Comparison of ENCODE assay signal across 28 cellular contexts in the genomic region with DNA sequence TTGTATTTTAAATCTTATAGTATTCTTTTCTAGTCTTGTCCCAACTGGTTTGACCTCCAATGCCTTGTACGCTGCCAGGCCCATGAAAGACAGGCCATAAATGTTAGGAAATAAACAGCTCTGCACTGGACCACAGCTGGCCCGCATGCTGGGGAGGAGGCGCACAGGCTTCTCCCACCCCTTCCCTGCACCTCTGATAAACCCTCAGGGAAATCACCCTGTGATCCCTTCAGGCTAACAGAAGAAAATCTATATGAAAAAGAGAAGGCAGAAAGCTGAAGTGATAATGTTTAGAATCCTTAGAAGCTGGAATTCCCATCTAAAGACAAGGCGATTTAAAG. TPM values are rescaled to one million over a fixed set of nuclear protein-coding genes. Genes with fewer than 3 reads are reported as not detected.
A peak's percentile ranks its signal among the peaks of the same experiment; 100 is the strongest.
DNase-seq lines count a peak whose midpoint lies in the region; ATAC-seq and TF ChIP-seq lines count a peak whose summit lies in the region.
"Had no signal": no experiment of that assay in that cellular context is flagged by ENCODE, and none has a peak within 500 bp of the region (broad histone marks: within the 10 kb centered on the region; RNA-seq: fewer than 3 reads in every experiment).

No MANE protein-coding gene starts in this region.

- peak overlapping the region; percentile 0 for H3K4me2 ChIP-seq in GM23338
- H3K4me2 ChIP-seq: BLaER1 treated with 17β-estradiol and CSF1 and Interleukin-3, amounts not matched to agents 10 nM and 100 nM had no signal

- no peaks in the 10 kb centered on the region for H3K79me2 ChIP-seq in GM23338 (replicated peaks; ENCODE audit: insufficient read depth)

- no peak for TF ChIP-seq CTCF in GM23338 (conservative IDR thresholded peaks at IDR 0.05; ENCODE audit: low read depth in 2 of 2)
- TF ChIP-seq CTCF in brain (conservative IDR thresholded peaks at IDR 0.05) = no peak
- TF ChIP-seq CTCF in nephron (IDR thresholded peaks at IDR 0.05; ENCODE audit: unreplicated experiment in 3 of 3) = no peak
- no peak for TF ChIP-seq CTCF in upper lobe of right lung (IDR thresholded peaks at IDR 0.05)

- no peaks in the 10 kb centered on the region for H3K9me3 ChIP-seq in upper lobe of right lung
- H3K9me3 ChIP-seq: BLaER1 treated with 17β-estradiol and CSF1 and Interleukin-3, amounts not matched to agents 10 nM and 100 nM; gastroesophageal sphincter; ovary; Peyer's patch; spleen had no signal

- H3K27ac ChIP-seq in GM23338 (ENCODE audit: low read depth) (no peak overlapping the region), upper lobe of right lung (no peak overlapping the region)
- H3K27ac ChIP-seq: BLaER1 treated with 17β-estradiol and CSF1 and Interleukin-3, amounts not matched to agents 10 nM and 100 nM; gastroesophageal sphincter; ovary; Peyer's patch; spleen had no signal

- no peaks in the 10 kb centered on the region for H4K20me1 ChIP-seq in GM23338 (replicated peaks; ENCODE audit: insufficient read depth)
- H4K20me1 ChIP-seq: BLaER1 treated with 17β-estradiol and CSF1 and Interleukin-3, amounts not matched to agents 10 nM and 100 nM had no signal

- ATAC-seq in GM23338 (peak; percentile 65), upper lobe of right lung (no peak)
- ATAC-seq in activated CD8-positive, alpha-beta memory T cell treated with anti-CD3 and anti-CD28 coated beads, Interleukin-2, amount 10 ng/mL, durations not matched to agents 7 days and 5 days = no peak
- ATAC-seq: gastroesophageal sphincter; left lobe of liver; naive thymus-derived CD8-positive, alpha-beta T cell had no signal

- no peaks in the 10 kb centered on the region for H3K9me2 ChIP-seq in GM23338 (ENCODE audit: insufficient read depth)

- H3K9me3 Mint-ChIP-seq in GM23338 (no peaks in the 10 kb centered on the region; the same call in 2 of the 3 replicates), brain (peaks cover 0 to 5% (median 0%) of the 10 kb centered on the region in 5 experiments), nephron (no peaks in the 10 kb centered on the region)
- H3K9me3 Mint-ChIP-seq in activated CD8-positive, alpha-beta memory T cell treated with anti-CD3 and anti-CD28 coated beads, Interleukin-2, amount 10 ng/mL, durations not matched to agents 7 days and 5 days (ENCODE audit: low read depth) = no peaks in the 10 kb centered on the region
- H3K9me3 Mint-ChIP-seq: activated CD4-positive, alpha-beta memory T cell treated with anti-CD3 and anti-CD28 coated beads, Interleukin-2, amount 10 ng/mL, durations not matched to agents 7 days and 5 days; activated naive CD8-positive, alpha-beta T cell treated with anti-CD3 and anti-CD28 coated beads for 36 hours; central memory CD8-positive, alpha-beta T cell had no signal

- H3K36me3 ChIP-seq in GM23338 (ENCODE audit: insufficient read depth) (no peaks in the 10 kb centered on the region), upper lobe of right lung (no peaks in the 10 kb centered on the region)
- H3K36me3 ChIP-seq: BLaER1 treated with 17β-estradiol and CSF1 and Interleukin-3, amounts not matched to agents 10 nM and 100 nM; gastroesophageal sphincter; ovary; Peyer's patch; spleen had no signal

- H3K27me3 Mint-ChIP-seq in GM23338 (ENCODE audit: insufficient read depth, low read depth, poor library complexity) = peaks cover 2% of the 10 kb centered on the region
- no peaks in the 10 kb centered on the region for H3K27me3 Mint-ChIP-seq in brain
- no peaks in the 10 kb centered on the region for H3K27me3 Mint-ChIP-seq in nephron (ENCODE audit: low read depth)
- H3K27me3 Mint-ChIP-seq in activated CD8-positive, alpha-beta memory T cell treated with anti-CD3 and anti-CD28 coated beads, Interleukin-2, amount 10 ng/mL, durations not matched to agents 7 days and 5 days = no peaks in the 10 kb centered on the region
- H3K27me3 Mint-ChIP-seq: activated CD4-positive, alpha-beta memory T cell treated with anti-CD3 and anti-CD28 coated beads, Interleukin-2, amount 10 ng/mL, durations not matched to agents 7 days and 5 days; activated naive CD8-positive, alpha-beta T cell treated with anti-CD3 and anti-CD28 coated beads for 36 hours; central memory CD8-positive, alpha-beta T cell; naive thymus-derived CD8-positive, alpha-beta T cell had no signal

- no peaks in the 10 kb centered on the region for H3F3A ChIP-seq in GM23338 (replicated peaks; ENCODE audit: low read depth)

- CTCF ChIA-PET in activated CD8-positive, alpha-beta memory T cell treated with anti-CD3 and anti-CD28 coated beads, Interleukin-2, amount 10 ng/mL, durations not matched to agents 7 days and 5 days (lab: Charles Lee) = interaction anchor here (1.0 kb wide), 1 partner anchor 27 kb away, joined by 3 read pairs; no protein-coding TSS in a partner anchor

- H2AFZ ChIP-seq in GM23338 = 0 out of 2 replicates have a peak overlapping the region, but pooled peaks have one; percentile 11

- H3K4me3 ChIP-seq in GM23338 (no peak overlapping the region), upper lobe of right lung (no peak overlapping the region)
- H3K4me3 ChIP-seq: BLaER1 treated with 17β-estradiol and CSF1 and Interleukin-3, amounts not matched to agents 10 nM and 100 nM; gastroesophageal sphincter; ovary; Peyer's patch; spleen had no signal

- intact Hi-C loops in upper lobe of right lung (cut with DNase I) = no loop called here

- peaks cover 22% of the 10 kb centered on the region for H3K4me1 Mint-ChIP-seq in GM23338
- peaks cover 15% of the 10 kb centered on the region for H3K4me1 Mint-ChIP-seq in brain
- peaks cover 24% of the 10 kb centered on the region for H3K4me1 Mint-ChIP-seq in nephron
- H3K4me1 Mint-ChIP-seq in activated CD8-positive, alpha-beta memory T cell treated with anti-CD3 and anti-CD28 coated beads, Interleukin-2, amount 10 ng/mL, durations not matched to agents 7 days and 5 days = peaks cover 7% of the 10 kb centered on the region

- DNase-seq in GM23338 (ENCODE audit: low spot score) = no peak
- DNase-seq in HuH-7 (ENCODE audit: low spot score) = peak; percentile 32
- DNase-seq in 8988T = no peak
- no peak for DNase-seq in upper lobe of right lung
- DNase-seq in ecto neural progenitor cell (ENCODE audit: low spot score) = no peak
- no peak for DNase-seq in activated CD8-positive, alpha-beta memory T cell treated with anti-CD3 and anti-CD28 coated beads, Interleukin-2, amount 10 ng/mL, durations not matched to agents 7 days and 5 days
- DNase-seq: activated CD4-positive, alpha-beta memory T cell treated with anti-CD3 and anti-CD28 coated beads, Interleukin-2, amount 10 ng/mL, durations not matched to agents 7 days and 5 days; activated effector memory CD4-positive, alpha-beta T cell treated with Interleukin-2 at 50 U/mL for 16 hours; activated naive CD8-positive, alpha-beta T cell treated with anti-CD3 and anti-CD28 coated beads for 36 hours; GDM1; HCEC 1CT; Kasumi-1; naive thymus-derived CD8-positive, alpha-beta T cell; NCI-H1694 treated with DMSO at 0.1 percent for 48 hours; NCI-H526; ovary; Peyer's patch; retina; SIG-M5; spleen; stimulated activated CD4-positive, alpha-beta T cell treated with anti-CD3 and anti-CD28 coated beads, Interleukin-2, amount 100 ng/mL, for 48 hours had no signal

- H3K27ac Mint-ChIP-seq in GM23338 = no peak overlapping the region
- peak overlapping the region in 3 of 5 experiments; percentile 18 to 40 (median 38) for H3K27ac Mint-ChIP-seq in brain
- peak overlapping the region; percentile 35 to 70 (median 51) for H3K27ac Mint-ChIP-seq in nephron
- no peak overlapping the region for H3K27ac Mint-ChIP-seq in activated CD8-positive, alpha-beta memory T cell treated with anti-CD3 and anti-CD28 coated beads, Interleukin-2, amount 10 ng/mL, durations not matched to agents 7 days and 5 days
- H3K27ac Mint-ChIP-seq: activated CD4-positive, alpha-beta memory T cell treated with anti-CD3 and anti-CD28 coated beads, Interleukin-2, amount 10 ng/mL, durations not matched to agents 7 days and 5 days; activated naive CD8-positive, alpha-beta T cell treated with anti-CD3 and anti-CD28 coated beads for 36 hours; naive thymus-derived CD8-positive, alpha-beta T cell had no signal

- no peak overlapping the region for H3K4me3 Mint-ChIP-seq in GM23338
- H3K4me3 Mint-ChIP-seq in brain = no peak overlapping the region
- H3K4me3 Mint-ChIP-seq in nephron = no peak overlapping the region
- H3K4me3 Mint-ChIP-seq in activated CD8-positive, alpha-beta memory T cell treated with anti-CD3 and anti-CD28 coated beads, Interleukin-2, amount 10 ng/mL, durations not matched to agents 7 days and 5 days = no peak overlapping the region
- H3K4me3 Mint-ChIP-seq: activated CD4-positive, alpha-beta memory T cell treated with anti-CD3 and anti-CD28 coated beads, Interleukin-2, amount 10 ng/mL, durations not matched to agents 7 days and 5 days; activated naive CD8-positive, alpha-beta T cell treated with anti-CD3 and anti-CD28 coated beads for 36 hours; central memory CD8-positive, alpha-beta T cell; naive thymus-derived CD8-positive, alpha-beta T cell had no signal

- H3K4me1 ChIP-seq in GM23338 (ENCODE audit: insufficient read depth) (peaks cover 23% of the 10 kb centered on the region), upper lobe of right lung (no peaks in the 10 kb centered on the region)
- H3K4me1 ChIP-seq: gastroesophageal sphincter, Peyer's patch, spleen had no signal

- H3K36me3 Mint-ChIP-seq in GM23338 (ENCODE audit: low read depth) (no peaks in the 10 kb centered on the region), brain (no peaks in the 10 kb centered on the region), nephron (ENCODE audit: low read depth) (no peaks in the 10 kb centered on the region)
- no peaks in the 10 kb centered on the region for H3K36me3 Mint-ChIP-seq in activated CD8-positive, alpha-beta memory T cell treated with anti-CD3 and anti-CD28 coated beads, Interleukin-2, amount 10 ng/mL, durations not matched to agents 7 days and 5 days
- H3K36me3 Mint-ChIP-seq: activated naive CD8-positive, alpha-beta T cell treated with anti-CD3 and anti-CD28 coated beads for 36 hours; naive thymus-derived CD8-positive, alpha-beta T cell had no signal

- H3K27me3 ChIP-seq in GM23338 (ENCODE audit: insufficient read depth) (no peaks in the 10 kb centered on the region), upper lobe of right lung (no peaks in the 10 kb centered on the region)
- H3K27me3 ChIP-seq: BLaER1 treated with 17β-estradiol and CSF1 and Interleukin-3, amounts not matched to agents 10 nM and 100 nM; gastroesophageal sphincter; ovary; Peyer's patch; spleen had no signal

RNA-seq across cellular contexts. Expression of a gene that starts 41.5 kb away (rescaled TPM):
- total RNA-seq in GM23338 (2014; rRNA removed; shearing (Covaris generic)) = 4.3 and 7.1 TPM in 2 replicates
- polyA plus RNA-seq in GM23338 (2016; fragmentation: Nextera tagmentation; extraction: Ambion mirVana) (1.5 and 1.6 TPM in 2 replicates), brain (ENCODE audit: insufficient read depth, low read depth, low replicate concordance) (15.2 TPM)
- 7.4 TPM for total RNA-seq in upper lobe of right lung
- 1 to 10 TPM; 1.6 to 3.3 TPM for total RNA-seq in activated CD8-positive, alpha-beta memory T cell treated with anti-CD3 and anti-CD28 coated beads, Interleukin-2, amount 10 ng/mL, durations not matched to agents 7 days and 5 days
- total RNA-seq: endothelial cell of umbilical vein had no signal

RNA-seq across cellular contexts. Expression of a gene that starts 55.5 kb away (rescaled TPM):
- 55.8 and 61.0 TPM in 2 replicates for total RNA-seq in GM23338 (2014; rRNA removed; shearing (Covaris generic))
- polyA plus RNA-seq in GM23338 (2016; fragmentation: Nextera tagmentation; extraction: Ambion mirVana) (51.6 and 55.8 TPM in 2 replicates), brain (ENCODE audit: insufficient read depth, low read depth, low replicate concordance) (30.2 TPM)
- 27.2 TPM for total RNA-seq in upper lobe of right lung
- 10 to 100 TPM; 37.6 to 45.1 TPM for total RNA-seq in activated CD8-positive, alpha-beta memory T cell treated with anti-CD3 and anti-CD28 coated beads, Interleukin-2, amount 10 ng/mL, durations not matched to agents 7 days and 5 days

Comparison
In these comparisons a context has a peak if more than half of its experiments do, and no peak if none do; other contexts are left out.
1. H3K27ac Mint-ChIP-seq: peak in brain (3 of 5) and nephron (3 of 3); none in GM23338 (single experiment) and activated CD8-positive, alpha-beta memory T cell treated with anti-CD3 and anti-CD28 coated beads, Interleukin-2, amount 10 ng/mL, durations not matched to agents 7 days and 5 days (single experiment).